ENCODE assay signal across 14 cellular contexts in genomic region chr3:32336123-32336518, GRCh38.
"Had no signal": no experiment of that assay in that cellular context is flagged by ENCODE, and none has a peak within 500 bp of the region (broad histone marks: within the 10 kb centered on the region; RNA-seq: fewer than 3 reads in every experiment).

No MANE protein-coding gene starts in this region.

- H3K4me3 ChIP-seq: adrenal gland, cardiac muscle cell, coronary artery, esophagus squamous epithelium, psoas muscle, right lobe of liver, smooth muscle cell, testis had no signal

- H3K27ac ChIP-seq: adrenal gland, cardiac muscle cell, coronary artery, esophagus squamous epithelium, psoas muscle, right lobe of liver, testis had no signal

- H3K4me3 Mint-ChIP-seq: neural crest cell had no signal

- H3K36me3 ChIP-seq: adrenal gland, cardiac muscle cell, esophagus squamous epithelium, right lobe of liver had no signal

- H3K27me3 Mint-ChIP-seq: activated naive CD4-positive, alpha-beta T cell treated with anti-CD3 and anti-CD28 coated beads, Interleukin-2, amount 50 U/mL, for 24 hours; stimulated activated naive CD8-positive, alpha-beta T cell treated with anti-CD3 and anti-CD28 coated beads, Interleukin-15, amount 100 ng/mL, for 72 hours had no signal

- ATAC-seq: psoas muscle had no signal

- H3K4me1 ChIP-seq: adrenal gland, esophagus squamous epithelium, psoas muscle, testis had no signal

- H3K9me3 Mint-ChIP-seq: activated naive CD4-positive, alpha-beta T cell treated with anti-CD3 and anti-CD28 coated beads, Interleukin-2, amount 50 U/mL, for 24 hours; neural crest cell; stimulated activated naive CD8-positive, alpha-beta T cell treated with anti-CD3 and anti-CD28 coated beads, Interleukin-15, amount 100 ng/mL, for 72 hours had no signal

- H3K36me3 Mint-ChIP-seq: activated naive CD4-positive, alpha-beta T cell treated with anti-CD3 and anti-CD28 coated beads, Interleukin-2, amount 50 U/mL, for 24 hours had no signal

- DNase-seq: activated CD4-positive, CD25-positive, alpha-beta regulatory T cell; effector CD4-positive, alpha-beta T cell; esophagus squamous epithelium; hippocampal formation; psoas muscle; right lobe of liver; stimulated activated naive CD8-positive, alpha-beta T cell treated with anti-CD3 and anti-CD28 coated beads, Interleukin-15, amount 100 ng/mL, for 72 hours; testis had no signal

- H3K9me3 ChIP-seq: adrenal gland, esophagus squamous epithelium, psoas muscle, right lobe of liver, testis had no signal
